1 cellular context compared by ENCODE assay signal in the genomic region with DNA sequence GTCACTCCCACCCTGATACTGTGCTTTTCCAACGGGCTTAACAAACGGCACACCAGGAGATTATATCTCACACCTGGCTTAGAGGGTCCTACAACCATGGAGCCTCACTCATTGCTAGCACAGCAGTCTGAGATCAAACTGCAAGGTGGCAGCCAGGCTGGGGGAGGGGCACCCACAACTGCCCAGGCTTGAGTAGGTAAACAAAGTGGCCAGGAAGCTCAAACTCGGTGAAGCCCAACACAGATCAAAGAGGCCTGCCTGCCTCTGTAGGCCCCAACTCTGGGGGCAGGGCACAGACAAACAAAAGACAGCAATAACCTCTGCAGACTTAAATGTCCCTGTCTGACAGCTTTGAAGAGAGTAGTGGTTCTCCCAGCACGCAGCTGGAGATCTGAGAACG.
TF ChIP-seq lines count a peak whose summit lies in the region.
"Not testable (repeated sequence)": the region's sequence is repeated elsewhere in the genome, so short reads cannot be mapped to it uniquely, and the experiment has no call there.

No MANE protein-coding gene starts in this region.

TF ChIP-seq in HepG2, 621 proteins besides CTCF, POLR2A, EP300 and RAD21 (continued from another document and continues in another):
- TF ChIP-seq, protein P1, sequence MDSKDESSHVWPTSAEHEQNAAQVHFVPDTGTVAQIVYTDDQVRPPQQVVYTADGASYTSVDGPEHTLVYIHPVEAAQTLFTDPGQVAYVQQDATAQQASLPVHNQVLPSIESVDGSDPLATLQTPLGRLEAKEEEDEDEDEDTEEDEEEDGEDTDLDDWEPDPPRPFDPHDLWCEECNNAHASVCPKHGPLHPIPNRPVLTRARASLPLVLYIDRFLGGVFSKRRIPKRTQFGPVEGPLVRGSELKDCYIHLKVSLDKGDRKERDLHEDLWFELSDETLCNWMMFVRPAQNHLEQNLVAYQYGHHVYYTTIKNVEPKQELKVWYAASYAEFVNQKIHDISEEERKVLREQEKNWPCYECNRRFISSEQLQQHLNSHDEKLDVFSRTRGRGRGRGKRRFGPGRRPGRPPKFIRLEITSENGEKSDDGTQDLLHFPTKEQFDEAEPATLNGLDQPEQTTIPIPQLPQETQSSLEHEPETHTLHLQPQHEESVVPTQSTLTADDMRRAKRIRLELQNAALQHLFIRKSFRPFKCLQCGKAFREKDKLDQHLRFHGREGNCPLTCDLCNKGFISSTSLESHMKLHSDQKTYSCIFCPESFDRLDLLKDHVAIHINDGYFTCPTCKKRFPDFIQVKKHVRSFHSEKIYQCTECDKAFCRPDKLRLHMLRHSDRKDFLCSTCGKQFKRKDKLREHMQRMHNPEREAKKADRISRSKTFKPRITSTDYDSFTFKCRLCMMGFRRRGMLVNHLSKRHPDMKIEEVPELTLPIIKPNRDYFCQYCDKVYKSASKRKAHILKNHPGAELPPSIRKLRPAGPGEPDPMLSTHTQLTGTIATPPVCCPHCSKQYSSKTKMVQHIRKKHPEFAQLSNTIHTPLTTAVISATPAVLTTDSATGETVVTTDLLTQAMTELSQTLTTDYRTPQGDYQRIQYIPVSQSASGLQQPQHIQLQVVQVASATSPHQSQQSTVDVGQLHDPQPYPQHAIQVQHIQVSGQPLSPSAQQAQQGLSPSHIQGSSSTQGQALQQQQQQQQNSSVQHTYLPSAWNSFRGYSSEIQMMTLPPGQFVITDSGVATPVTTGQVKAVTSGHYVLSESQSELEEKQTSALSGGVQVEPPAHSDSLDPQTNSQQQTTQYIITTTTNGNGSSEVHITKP (CRISPR knock-in tag; IDR thresholded peaks at IDR 0.05; ENCODE audit: low read depth), result 0 out of 2 replicates have a peak, but pooled peaks have one; percentile 39
- TF ChIP-seq ZNF766 (CRISPR knock-in tag; IDR thresholded peaks at IDR 0.05; ENCODE audit: borderline replicate concordance), result peak; percentile 59; the same call in 1 of the 2 replicates
- TF ChIP-seq, protein P2, sequence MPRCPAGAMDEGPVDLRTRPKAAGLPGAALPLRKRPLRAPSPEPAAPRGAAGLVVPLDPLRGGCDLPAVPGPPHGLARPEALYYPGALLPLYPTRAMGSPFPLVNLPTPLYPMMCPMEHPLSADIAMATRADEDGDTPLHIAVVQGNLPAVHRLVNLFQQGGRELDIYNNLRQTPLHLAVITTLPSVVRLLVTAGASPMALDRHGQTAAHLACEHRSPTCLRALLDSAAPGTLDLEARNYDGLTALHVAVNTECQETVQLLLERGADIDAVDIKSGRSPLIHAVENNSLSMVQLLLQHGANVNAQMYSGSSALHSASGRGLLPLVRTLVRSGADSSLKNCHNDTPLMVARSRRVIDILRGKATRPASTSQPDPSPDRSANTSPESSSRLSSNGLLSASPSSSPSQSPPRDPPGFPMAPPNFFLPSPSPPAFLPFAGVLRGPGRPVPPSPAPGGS (CRISPR knock-in tag; IDR thresholded peaks at IDR 0.05), result 0 out of 2 replicates have a peak, but pooled peaks have one; percentile 21
- TF ChIP-seq ZBTB7B (CRISPR knock-in tag; IDR thresholded peaks at IDR 0.05), result peak; percentile 61
- TF ChIP-seq FOXJ3 (CRISPR knock-in tag; IDR thresholded peaks at IDR 0.05; ENCODE audit: borderline replicate concordance), result peak; percentile 64; the same call in 1 of the 2 replicates
- peak; percentile 77 for TF ChIP-seq RXRB (CRISPR knock-in tag; IDR thresholded peaks at IDR 0.05; ENCODE audit: borderline replicate concordance)
- TF ChIP-seq TBX2 (CRISPR knock-in tag; IDR thresholded peaks at IDR 0.05; ENCODE audit: borderline replicate concordance), result peak; percentile 80
- peak; percentile 61; the same call in 1 of the 2 replicates for TF ChIP-seq BCL6 (CRISPR knock-in tag; IDR thresholded peaks at IDR 0.05)
- TF ChIP-seq, protein P3, sequence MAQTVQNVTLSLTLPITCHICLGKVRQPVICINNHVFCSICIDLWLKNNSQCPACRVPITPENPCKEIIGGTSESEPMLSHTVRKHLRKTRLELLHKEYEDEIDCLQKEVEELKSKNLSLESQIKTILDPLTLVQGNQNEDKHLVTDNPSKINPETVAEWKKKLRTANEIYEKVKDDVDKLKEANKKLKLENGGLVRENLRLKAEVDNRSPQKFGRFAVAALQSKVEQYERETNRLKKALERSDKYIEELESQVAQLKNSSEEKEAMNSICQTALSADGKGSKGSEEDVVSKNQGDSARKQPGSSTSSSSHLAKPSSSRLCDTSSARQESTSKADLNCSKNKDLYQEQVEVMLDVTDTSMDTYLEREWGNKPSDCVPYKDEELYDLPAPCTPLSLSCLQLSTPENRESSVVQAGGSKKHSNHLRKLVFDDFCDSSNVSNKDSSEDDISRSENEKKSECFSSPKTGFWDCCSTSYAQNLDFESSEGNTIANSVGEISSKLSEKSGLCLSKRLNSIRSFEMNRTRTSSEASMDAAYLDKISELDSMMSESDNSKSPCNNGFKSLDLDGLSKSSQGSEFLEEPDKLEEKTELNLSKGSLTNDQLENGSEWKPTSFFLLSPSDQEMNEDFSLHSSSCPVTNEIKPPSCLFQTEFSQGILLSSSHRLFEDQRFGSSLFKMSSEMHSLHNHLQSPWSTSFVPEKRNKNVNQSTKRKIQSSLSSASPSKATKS (CRISPR knock-in tag; IDR thresholded peaks at IDR 0.05), result 0 out of 2 replicates have a peak, but pooled peaks have one; percentile 27
- not testable (repeated sequence) for TF ChIP-seq SOX6, TCF12, NONO (IDR thresholded peaks at IDR 0.05)
- TF ChIP-seq SOX6 (CRISPR knock-in tag; IDR thresholded peaks at IDR 0.05), result peak; percentile 95
- peak; percentile 37 for TF ChIP-seq CBX1 (IDR thresholded peaks at IDR 0.05; ENCODE audit: low read depth)
- TF ChIP-seq CBX5 (CRISPR knock-in tag; IDR thresholded peaks at IDR 0.05; ENCODE audit: borderline replicate concordance), result peak; percentile 88; the same call in 1 of the 2 replicates
- TF ChIP-seq ZNF546 (CRISPR knock-in tag; conservative IDR thresholded peaks at IDR 0.05), result 0 out of 2 replicates have a peak, but pooled peaks have one; percentile 38
- TF ChIP-seq TCF12 (CRISPR knock-in tag; IDR thresholded peaks at IDR 0.05), result 0 out of 2 replicates have a peak, but pooled peaks have one; percentile 42
- peak; percentile 34; the same call in 1 of the 2 replicates for TF ChIP-seq NONO (CRISPR knock-in tag; conservative IDR thresholded peaks at IDR 0.05)
- TF ChIP-seq ZNF644 (CRISPR knock-in tag; IDR thresholded peaks at IDR 0.05; ENCODE audit: low read depth), result peak; percentile 80
- peak; percentile 46; the same call in 1 of the 2 replicates for TF ChIP-seq ONECUT2 (CRISPR knock-in tag; IDR thresholded peaks at IDR 0.05)
- TF ChIP-seq SATB2 (CRISPR knock-in tag; IDR thresholded peaks at IDR 0.05), result peak; percentile 62; the same call in 1 of the 2 replicates
- TF ChIP-seq TRIM24 (CRISPR knock-in tag; IDR thresholded peaks at IDR 0.05), result peak; percentile 97
- TF ChIP-seq ZNF747 (CRISPR knock-in tag; IDR thresholded peaks at IDR 0.05; ENCODE audit: borderline replicate concordance), result 0 out of 2 replicates have a peak, but pooled peaks have one; percentile 27
- peak; percentile 74 for TF ChIP-seq HDAC1 (CRISPR knock-in tag; IDR thresholded peaks at IDR 0.05)
- TF ChIP-seq, protein P4, sequence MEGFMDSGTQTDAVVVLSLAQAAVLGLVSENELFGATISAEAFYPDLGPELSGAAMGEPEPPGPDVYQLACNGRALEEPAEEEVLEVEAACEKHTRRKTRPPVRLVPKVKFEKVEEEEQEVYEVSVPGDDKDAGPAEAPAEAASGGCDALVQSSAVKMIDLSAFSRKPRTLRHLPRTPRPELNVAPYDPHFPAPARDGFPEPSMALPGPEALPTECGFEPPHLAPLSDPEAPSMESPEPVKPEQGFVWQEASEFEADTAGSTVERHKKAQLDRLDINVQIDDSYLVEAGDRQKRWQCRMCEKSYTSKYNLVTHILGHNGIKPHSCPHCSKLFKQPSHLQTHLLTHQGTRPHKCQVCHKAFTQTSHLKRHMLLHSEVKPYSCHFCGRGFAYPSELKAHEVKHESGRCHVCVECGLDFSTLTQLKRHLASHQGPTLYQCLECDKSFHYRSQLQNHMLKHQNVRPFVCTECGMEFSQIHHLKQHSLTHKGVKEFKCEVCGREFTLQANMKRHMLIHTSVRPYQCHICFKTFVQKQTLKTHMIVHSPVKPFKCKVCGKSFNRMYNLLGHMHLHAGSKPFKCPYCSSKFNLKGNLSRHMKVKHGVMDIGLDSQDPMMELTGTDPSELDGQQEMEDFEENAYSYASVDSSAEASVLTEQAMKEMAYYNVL (CRISPR knock-in tag; IDR thresholded peaks at IDR 0.05; ENCODE audit: borderline replicate concordance), result 0 out of 2 replicates have a peak, but pooled peaks have one; percentile 76
- TF ChIP-seq SOX13 (IDR thresholded peaks at IDR 0.05), result peak; percentile 73; the same call in 1 of the 2 replicates
- TF ChIP-seq SOX13 (CRISPR knock-in tag; conservative IDR thresholded peaks at IDR 0.05 in 1 of 2, IDR thresholded peaks at IDR 0.05 in 1 of 2), result peak in 1 of 2 experiments; percentile 90; a peak in 2 of 4 replicates
- peak; percentile 21; the same call in 1 of the 2 replicates for TF ChIP-seq HOXD1 (CRISPR knock-in tag; IDR thresholded peaks at IDR 0.05)
- TF ChIP-seq FOXK1 (CRISPR knock-in tag; IDR thresholded peaks at IDR 0.05; ENCODE audit: borderline replicate concordance, low read depth), result peak; percentile 91
- TF ChIP-seq ZNF292 (CRISPR knock-in tag; IDR thresholded peaks at IDR 0.05; ENCODE audit: borderline replicate concordance, low read depth), result peak; percentile 82; the same call in 1 of the 2 replicates
- TF ChIP-seq, protein P5, sequence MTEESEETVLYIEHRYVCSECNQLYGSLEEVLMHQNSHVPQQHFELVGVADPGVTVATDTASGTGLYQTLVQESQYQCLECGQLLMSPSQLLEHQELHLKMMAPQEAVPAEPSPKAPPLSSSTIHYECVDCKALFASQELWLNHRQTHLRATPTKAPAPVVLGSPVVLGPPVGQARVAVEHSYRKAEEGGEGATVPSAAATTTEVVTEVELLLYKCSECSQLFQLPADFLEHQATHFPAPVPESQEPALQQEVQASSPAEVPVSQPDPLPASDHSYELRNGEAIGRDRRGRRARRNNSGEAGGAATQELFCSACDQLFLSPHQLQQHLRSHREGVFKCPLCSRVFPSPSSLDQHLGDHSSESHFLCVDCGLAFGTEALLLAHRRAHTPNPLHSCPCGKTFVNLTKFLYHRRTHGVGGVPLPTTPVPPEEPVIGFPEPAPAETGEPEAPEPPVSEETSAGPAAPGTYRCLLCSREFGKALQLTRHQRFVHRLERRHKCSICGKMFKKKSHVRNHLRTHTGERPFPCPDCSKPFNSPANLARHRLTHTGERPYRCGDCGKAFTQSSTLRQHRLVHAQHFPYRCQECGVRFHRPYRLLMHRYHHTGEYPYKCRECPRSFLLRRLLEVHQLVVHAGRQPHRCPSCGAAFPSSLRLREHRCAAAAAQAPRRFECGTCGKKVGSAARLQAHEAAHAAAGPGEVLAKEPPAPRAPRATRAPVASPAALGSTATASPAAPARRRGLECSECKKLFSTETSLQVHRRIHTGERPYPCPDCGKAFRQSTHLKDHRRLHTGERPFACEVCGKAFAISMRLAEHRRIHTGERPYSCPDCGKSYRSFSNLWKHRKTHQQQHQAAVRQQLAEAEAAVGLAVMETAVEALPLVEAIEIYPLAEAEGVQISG (CRISPR knock-in tag; IDR thresholded peaks at IDR 0.05), result peak; percentile 65; the same call in 1 of the 2 replicates
- peak; percentile 75; the same call in 1 of the 2 replicates for TF ChIP-seq HMG20A (CRISPR knock-in tag; IDR thresholded peaks at IDR 0.05; ENCODE audit: borderline replicate concordance)
- TF ChIP-seq MIER2 (CRISPR knock-in tag; IDR thresholded peaks at IDR 0.05), result peak; percentile 56; the same call in 1 of the 2 replicates
- 0 out of 2 replicates have a peak, but pooled peaks have one; percentile 37 for TF ChIP-seq ZMAT3 (CRISPR knock-in tag; conservative IDR thresholded peaks at IDR 0.05)
- TF ChIP-seq ZNF792 (CRISPR knock-in tag; IDR thresholded peaks at IDR 0.05), result peak; percentile 87; the same call in 1 of the 2 replicates
- TF ChIP-seq RXRA (CRISPR knock-in tag; IDR thresholded peaks at IDR 0.05), result peak; percentile 39; the same call in 1 of the 2 replicates
- TF ChIP-seq ZSCAN31 (CRISPR knock-in tag; IDR thresholded peaks at IDR 0.05; ENCODE audit: low read depth), result 0 out of 2 replicates have a peak, but pooled peaks have one; percentile 25
- peak; percentile 93 for TF ChIP-seq SALL1 (CRISPR knock-in tag; IDR thresholded peaks at IDR 0.05)
- TF ChIP-seq FOXA1 (IDR thresholded peaks at IDR 0.05), result 0 out of 2 replicates have a peak, but pooled peaks have one; percentile 17
- TF ChIP-seq FOXA1 (CRISPR knock-in tag; IDR thresholded peaks at IDR 0.05), result peak; percentile 90
- TF ChIP-seq, protein P6, sequence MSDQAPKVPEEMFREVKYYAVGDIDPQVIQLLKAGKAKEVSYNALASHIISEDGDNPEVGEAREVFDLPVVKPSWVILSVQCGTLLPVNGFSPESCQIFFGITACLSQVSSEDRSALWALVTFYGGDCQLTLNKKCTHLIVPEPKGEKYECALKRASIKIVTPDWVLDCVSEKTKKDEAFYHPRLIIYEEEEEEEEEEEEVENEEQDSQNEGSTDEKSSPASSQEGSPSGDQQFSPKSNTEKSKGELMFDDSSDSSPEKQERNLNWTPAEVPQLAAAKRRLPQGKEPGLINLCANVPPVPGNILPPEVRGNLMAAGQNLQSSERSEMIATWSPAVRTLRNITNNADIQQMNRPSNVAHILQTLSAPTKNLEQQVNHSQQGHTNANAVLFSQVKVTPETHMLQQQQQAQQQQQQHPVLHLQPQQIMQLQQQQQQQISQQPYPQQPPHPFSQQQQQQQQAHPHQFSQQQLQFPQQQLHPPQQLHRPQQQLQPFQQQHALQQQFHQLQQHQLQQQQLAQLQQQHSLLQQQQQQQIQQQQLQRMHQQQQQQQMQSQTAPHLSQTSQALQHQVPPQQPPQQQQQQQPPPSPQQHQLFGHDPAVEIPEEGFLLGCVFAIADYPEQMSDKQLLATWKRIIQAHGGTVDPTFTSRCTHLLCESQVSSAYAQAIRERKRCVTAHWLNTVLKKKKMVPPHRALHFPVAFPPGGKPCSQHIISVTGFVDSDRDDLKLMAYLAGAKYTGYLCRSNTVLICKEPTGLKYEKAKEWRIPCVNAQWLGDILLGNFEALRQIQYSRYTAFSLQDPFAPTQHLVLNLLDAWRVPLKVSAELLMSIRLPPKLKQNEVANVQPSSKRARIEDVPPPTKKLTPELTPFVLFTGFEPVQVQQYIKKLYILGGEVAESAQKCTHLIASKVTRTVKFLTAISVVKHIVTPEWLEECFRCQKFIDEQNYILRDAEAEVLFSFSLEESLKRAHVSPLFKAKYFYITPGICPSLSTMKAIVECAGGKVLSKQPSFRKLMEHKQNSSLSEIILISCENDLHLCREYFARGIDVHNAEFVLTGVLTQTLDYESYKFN (CRISPR knock-in tag; conservative IDR thresholded peaks at IDR 0.05), result peak; percentile 92
- TF ChIP-seq YEATS2 (CRISPR knock-in tag; IDR thresholded peaks at IDR 0.05; ENCODE audit: borderline replicate concordance), result peak; percentile 53; the same call in 1 of the 2 replicates
